In genomic region chr3:32108224-32108623, GRCh38 we compare ENCODE assay signal across 7 cellular contexts. TPM values are rescaled to one million over a fixed set of nuclear protein-coding genes. Genes with fewer than 3 reads are reported as not detected.
DNase-seq lines count a peak whose midpoint lies in the region; ATAC-seq and TF ChIP-seq lines count a peak whose summit lies in the region.
"Not testable (repeated sequence)": the region's sequence is repeated elsewhere in the genome, so short reads cannot be mapped to it uniquely, and the experiment has no call there.

No MANE protein-coding gene starts in this region.

- H3K9ac ChIP-seq in adipocyte (ENCODE audit: low read length), result peak overlapping the region; percentile 35

- intact Hi-C loops in CD4-positive, alpha-beta T cell (cut with DNase I, micrococcal nuclease), result loop anchor here (5.0 kb wide), 4 partner anchors 34 to 576 kb away; partner anchors contain the start of genes DYNC1LI1 (in 1 of the 2) and STT3B (in 1 of the 2)
- intact Hi-C loops in heart right ventricle (cut with DNase I), result loop anchor here in 3 of 10 donors (5.0 kb wide), 2 partner anchors 34 to 61 kb away; no protein-coding TSS in a partner anchor
- intact Hi-C loops in lower lobe of right lung (cut with DNase I); sciatic nerve (cut with DNase I): not testable (repeated sequence)
- intact Hi-C loops in thyroid gland (cut with DNase I), result loop anchor here (10.0 kb wide), 1 partner anchor 573 kb away; the partner anchor contains the start of gene STT3B

- not testable (repeated sequence) for H3K9me3 Mint-ChIP-seq in CD4-positive, alpha-beta T cell

- peak overlapping the region; percentile 97 for H3K4me3 Mint-ChIP-seq in CD4-positive, alpha-beta T cell

- POLR2A ChIA-PET in CD4-positive, alpha-beta T cell (lab: Charles Lee), result not testable (repeated sequence)

- peaks cover 41% of the 10 kb centered on the region for H3K4me1 ChIP-seq in adipocyte (ENCODE audit: control insufficient read depth, insufficient read depth, low read length)
- peaks cover 0 to 66% (median 50%) of the 10 kb centered on the region in 9 donors for H3K4me1 ChIP-seq in heart right ventricle
- peaks cover 46% of the 10 kb centered on the region for H3K4me1 ChIP-seq in lower lobe of right lung
- H3K4me1 ChIP-seq in thyroid gland, result peaks cover 51 to 58% of the 10 kb centered on the region in 2 donors

- peaks cover 15% of the 10 kb centered on the region for H3K36me3 Mint-ChIP-seq in CD4-positive, alpha-beta T cell (ENCODE audit: low read depth)

- CTCF ChIA-PET in CD4-positive, alpha-beta T cell (lab: Charles Lee), result interaction anchor here (0.6 kb wide), 1 partner anchor 37 kb away, joined by 3 read pairs; no protein-coding TSS in a partner anchor

- not testable (repeated sequence) for H3K36me3 ChIP-seq in adipocyte (ENCODE audit: control insufficient read depth, insufficient read depth, low read length, severe bottlenecking); heart right ventricle; lower lobe of right lung; thyroid gland

- 85 to 91% methylated on average over 9 of the region's 9 CpGs for WGBS in heart right ventricle, 2 donors
- 89 to 95% methylated on average over 9 of the region's 9 CpGs for WGBS in thyroid gland, 2 donors

- not testable (repeated sequence) for DNase-seq in CD4-positive, alpha-beta T cell; heart right ventricle; lower lobe of right lung; sciatic nerve (ENCODE audit: low spot score)
- DNase-seq in adipocyte (ENCODE audit: low read depth) (peak; percentile 23), thyroid gland (peak in 1 of 2 donors; percentile 6)

- not testable (repeated sequence) for H3K9me3 ChIP-seq in CD4-positive, alpha-beta T cell (ENCODE audit: control insufficient read depth, low read length); adipocyte (ENCODE audit: control insufficient read depth, low read length); heart right ventricle; lower lobe of right lung; thyroid gland

- not testable (repeated sequence) for TF ChIP-seq CTCF in CD4-positive, alpha-beta T cell (IDR thresholded peaks at IDR 0.05); VCaP (conservative IDR thresholded peaks at IDR 0.05); heart right ventricle (IDR thresholded peaks at IDR 0.05); lower lobe of right lung (IDR thresholded peaks at IDR 0.05); thyroid gland (IDR thresholded peaks at IDR 0.05)

- H3K4me1 Mint-ChIP-seq in CD4-positive, alpha-beta T cell (ENCODE audit: low read depth), result peaks cover 42% of the 10 kb centered on the region

- not testable (repeated sequence) for H3K27me3 ChIP-seq in CD4-positive, alpha-beta T cell (ENCODE audit: control insufficient read depth, insufficient read depth, low read length); adipocyte (replicated peaks; ENCODE audit: control insufficient read depth, insufficient read depth, low read length); heart right ventricle; lower lobe of right lung (ENCODE audit: low read depth); thyroid gland

- ATAC-seq in CD4-positive, alpha-beta T cell (ENCODE audit: poor library complexity); heart right ventricle; lower lobe of right lung: not testable (repeated sequence)
- peak; percentile 32 for ATAC-seq in sciatic nerve

- not testable (repeated sequence) for H3K27ac ChIP-seq in CD4-positive, alpha-beta T cell (ENCODE audit: low read depth, low read length)
- H3K27ac ChIP-seq in VCaP, result peak overlapping the region; percentile 85
- H3K27ac ChIP-seq in heart right ventricle, result peak overlapping the region in 6 of 10 donors; percentile 87 to 92 (median 88)
- peak overlapping the region; percentile 92 for H3K27ac ChIP-seq in lower lobe of right lung
- H3K27ac ChIP-seq in thyroid gland, result peak overlapping the region; percentile 68 to 89 (median 69)

- not testable (repeated sequence) for TF ChIP-seq POLR2A in thyroid gland (IDR thresholded peaks at IDR 0.05)

- not testable (repeated sequence) for H3K27ac Mint-ChIP-seq in CD4-positive, alpha-beta T cell

- H3K4me3 ChIP-seq in adipocyte (ENCODE audit: low read length), result peak overlapping the region; percentile 69
- peak overlapping the region in 4 of 10 donors; percentile 73 to 93 (median 90) for H3K4me3 ChIP-seq in heart right ventricle
- H3K4me3 ChIP-seq in lower lobe of right lung, result peak overlapping the region; percentile 98
- H3K4me3 ChIP-seq in thyroid gland (replicated peaks in 1 of 3), result not testable (repeated sequence)

- not testable (repeated sequence) for H3K27me3 Mint-ChIP-seq in CD4-positive, alpha-beta T cell

RNA-seq across cellular contexts. Expression of gene GPD1L, which starts 1.8 kb away (rescaled TPM):
- total RNA-seq in CD4-positive, alpha-beta T cell, result 10 to 100 TPM; 15.3 to 16.0 TPM
- total RNA-seq in heart right ventricle (100 to 1,000 TPM; 120 to 349 (median 186) TPM), lower lobe of right lung (77.9 TPM), sciatic nerve (36.7 TPM), thyroid gland (100 to 1,000 TPM in 2 of 4 donors, 10 to 100 TPM in 2; 66.4 to 137 (median 104) TPM)
- 10 to 100 TPM; 71.0 to 83.2 TPM for polyA plus RNA-seq in heart right ventricle
